ENCODE assay signal across 16 cellular contexts in genomic region chr10:89003344-89003743, GRCh38. TPM values are rescaled to one million over a fixed set of nuclear protein-coding genes. Genes with fewer than 3 reads are reported as not detected.
DNase-seq lines count a peak whose midpoint lies in the region; ATAC-seq and TF ChIP-seq lines count a peak whose summit lies in the region.
"Had no signal": no experiment of that assay in that cellular context is flagged by ENCODE, and none has a peak within 500 bp of the region (broad histone marks: within the 10 kb centered on the region; RNA-seq: fewer than 3 reads in every experiment).

No MANE protein-coding gene starts in this region.

- peak overlapping the region; percentile 68 to 75 for H3K4me3 Mint-ChIP-seq in activated T-cell treated with anti-CD3 and anti-CD28 coated beads, Interleukin-2, amount 50 U/mL, for 72 hours
- peak overlapping the region; percentile 74 for H3K4me3 Mint-ChIP-seq in stimulated activated effector memory CD8-positive, alpha-beta T cell treated with anti-CD3 and anti-CD28 coated beads, Interleukin-12 subunit alpha, Interleukin-12 subunit beta, amount 100 ng/mL, for 72 hours
- H3K4me3 Mint-ChIP-seq in H9: no peak overlapping the region
- H3K4me3 Mint-ChIP-seq: activated naive CD4-positive, alpha-beta T cell treated with anti-CD3 and anti-CD28 coated beads for 36 hours had no signal

- no peak overlapping the region for H2BK20ac ChIP-seq in H9 (ENCODE audit: low read depth, low read length, poor library complexity, severe bottlenecking)

- H3K9me2 ChIP-seq in Karpas-422 (replicated peaks; ENCODE audit: insufficient read depth, low read length): no peaks in the 10 kb centered on the region

- intact Hi-C loops in left ventricle myocardium inferior (cut with micrococcal nuclease): no loop called here

- H2AFZ ChIP-seq in Karpas-422 (ENCODE audit: low read length) (no peak overlapping the region), H9 (ENCODE audit: low read length) (no peak overlapping the region)

- peak overlapping the region; percentile 62 for H3K4me2 ChIP-seq in Karpas-422 (ENCODE audit: low read depth, low read length, poor library complexity, severe bottlenecking)
- no peak overlapping the region for H3K4me2 ChIP-seq in H9 (ENCODE audit: insufficient read depth, insufficient read length, low read length)
- H3K4me2 ChIP-seq: smooth muscle cell had no signal

- H3K79me1 ChIP-seq in H9 (ENCODE audit: insufficient read depth, low read depth, low read length, poor library complexity, severe bottlenecking): no peaks in the 10 kb centered on the region

- H3K36me3 ChIP-seq in Karpas-422 (ENCODE audit: insufficient read depth, low read length) (peaks cover 10% of the 10 kb centered on the region), adipocyte (ENCODE audit: control insufficient read depth, insufficient read depth, low read length, severe bottlenecking) (peaks cover 51% of the 10 kb centered on the region), left ventricle myocardium inferior (peaks cover 13% of the 10 kb centered on the region)

- H3K27ac Mint-ChIP-seq in activated T-cell treated with anti-CD3 and anti-CD28 coated beads, Interleukin-2, amount 50 U/mL, for 72 hours: peak overlapping the region; percentile 97
- H3K27ac Mint-ChIP-seq in stimulated activated effector memory CD8-positive, alpha-beta T cell treated with anti-CD3 and anti-CD28 coated beads, Interleukin-12 subunit alpha, Interleukin-12 subunit beta, amount 100 ng/mL, for 72 hours: no peak overlapping the region
- H3K27ac Mint-ChIP-seq in H9: no peak overlapping the region
- H3K27ac Mint-ChIP-seq: activated naive CD4-positive, alpha-beta T cell treated with anti-CD3 and anti-CD28 coated beads for 36 hours had no signal

- H3K27ac ChIP-seq in Karpas-422 (ENCODE audit: low read length) (peak overlapping the region; percentile 82), left ventricle myocardium inferior (replicated peaks) (no peak overlapping the region), H9 (ENCODE audit: insufficient read length, low read depth, low read length) (no peak overlapping the region)

- no CpG with 5 or more reads among the region's 2 CpGs for WGBS in H9 (ENCODE audit: extremely low coverage, insufficient read length, low lambda C conversion rate)

- no peak overlapping the region for H2BK120ac ChIP-seq in H9 (ENCODE audit: low read depth, low read length, poor library complexity, severe bottlenecking)

- peak; percentile 54 to 57 for ATAC-seq in activated T-cell treated with anti-CD3 and anti-CD28 coated beads, Interleukin-2, amount 50 U/mL, for 72 hours (replicated peaks in 1 of 2)
- ATAC-seq in stimulated activated effector memory CD8-positive, alpha-beta T cell treated with anti-CD3 and anti-CD28 coated beads, Interleukin-12 subunit alpha, Interleukin-12 subunit beta, amount 100 ng/mL, for 72 hours: peak; percentile 73

- H3K14ac ChIP-seq in H9 (ENCODE audit: insufficient read depth, low read length): no peak overlapping the region

- H3K9me3 Mint-ChIP-seq in activated T-cell treated with anti-CD3 and anti-CD28 coated beads, Interleukin-2, amount 50 U/mL, for 72 hours: no peaks in the 10 kb centered on the region
- no peaks in the 10 kb centered on the region for H3K9me3 Mint-ChIP-seq in stimulated activated effector memory CD8-positive, alpha-beta T cell treated with anti-CD3 and anti-CD28 coated beads, Interleukin-12 subunit alpha, Interleukin-12 subunit beta, amount 100 ng/mL, for 72 hours
- H3K9me3 Mint-ChIP-seq in H9: no peaks in the 10 kb centered on the region
- H3K9me3 Mint-ChIP-seq: activated naive CD4-positive, alpha-beta T cell treated with anti-CD3 and anti-CD28 coated beads for 36 hours had no signal

- peaks cover 60% of the 10 kb centered on the region for H3K4me1 Mint-ChIP-seq in activated T-cell treated with anti-CD3 and anti-CD28 coated beads, Interleukin-2, amount 50 U/mL, for 72 hours (ENCODE audit: low read depth)
- peaks cover 60% of the 10 kb centered on the region for H3K4me1 Mint-ChIP-seq in stimulated activated effector memory CD8-positive, alpha-beta T cell treated with anti-CD3 and anti-CD28 coated beads, Interleukin-12 subunit alpha, Interleukin-12 subunit beta, amount 100 ng/mL, for 72 hours
- H3K4me1 Mint-ChIP-seq in H9: peaks cover 11 to 16% of the 10 kb centered on the region in 2 experiments

- H2BK15ac ChIP-seq in H9 (ENCODE audit: low read depth, low read length): no peak overlapping the region

- no peaks in the 10 kb centered on the region for H3K23me2 ChIP-seq in H9 (ENCODE audit: insufficient read length, low read depth, low read length, poor library complexity, severe bottlenecking)

- H2BK5ac ChIP-seq in H9 (ENCODE audit: insufficient read length, low read length): no peak overlapping the region

- no peak overlapping the region for H4K8ac ChIP-seq in H9 (replicated peaks; ENCODE audit: insufficient read length, low read depth, low read length)

- DNase-seq in activated T-cell treated with anti-CD3 and anti-CD28 coated beads, Interleukin-2, amount 50 U/mL, for 72 hours: no peak
- no peak for DNase-seq in activated T-cell treated with anti-CD3 and anti-CD28 coated beads, Interleukin-2, amount 50 U/mL, for 48 hours
- peak; percentile 55 for DNase-seq in Karpas-422
- DNase-seq in adipocyte (ENCODE audit: low read depth): peak; percentile 47
- no peak for DNase-seq in stimulated activated effector memory CD8-positive, alpha-beta T cell treated with anti-CD3 and anti-CD28 coated beads, Interleukin-12 subunit alpha, Interleukin-12 subunit beta, amount 100 ng/mL, for 72 hours (ENCODE audit: low spot score in 2 of 2)
- no peak for DNase-seq in left ventricle myocardium inferior
- no peak for DNase-seq in H9
- DNase-seq in amygdala (lab: John Stamatoyannopoulos, UW): no peak
- DNase-seq: activated naive CD4-positive, alpha-beta T cell treated with anti-CD3 and anti-CD28 coated beads for 36 hours; effector CD4-positive, alpha-beta T cell; NCI-H1436 treated with DMSO at 0.1 percent for 48 hours; NCI-H226; Right ventricle myocardium superior; stimulated activated naive CD4-positive, alpha-beta T cell treated with Interleukin-2 at 50 U/mL for 16 hours; T1000 had no signal

- H3K79me2 ChIP-seq in Karpas-422 (ENCODE audit: low read length) (peaks cover 71% of the 10 kb centered on the region), H9 (ENCODE audit: insufficient read depth, low read length) (no peaks in the 10 kb centered on the region)

- no peak overlapping the region for H2AK5ac ChIP-seq in H9 (ENCODE audit: insufficient read length, low read length)

- H3K9ac ChIP-seq in Karpas-422 (ENCODE audit: low read length): 0 out of 2 replicates have a peak overlapping the region, but pooled peaks have one; percentile 49
- H3K9ac ChIP-seq in adipocyte (ENCODE audit: low read length): no peak overlapping the region
- H3K9ac ChIP-seq in H9 (ENCODE audit: extremely low read depth, insufficient read length, low read length): no peak overlapping the region

- no peaks in the 10 kb centered on the region for H3K27me3 Mint-ChIP-seq in activated T-cell treated with anti-CD3 and anti-CD28 coated beads, Interleukin-2, amount 50 U/mL, for 72 hours (ENCODE audit: low read depth)
- H3K27me3 Mint-ChIP-seq in H9 (ENCODE audit: low read depth): no peaks in the 10 kb centered on the region

- H3K4ac ChIP-seq in H9 (ENCODE audit: low read depth, low read length): no peak overlapping the region

- H3K36me3 Mint-ChIP-seq in activated T-cell treated with anti-CD3 and anti-CD28 coated beads, Interleukin-2, amount 50 U/mL, for 72 hours (ENCODE audit: insufficient read depth in 2 of 2): peaks cover 17 to 38% of the 10 kb centered on the region in 2 donors
- H3K36me3 Mint-ChIP-seq in stimulated activated effector memory CD8-positive, alpha-beta T cell treated with anti-CD3 and anti-CD28 coated beads, Interleukin-12 subunit alpha, Interleukin-12 subunit beta, amount 100 ng/mL, for 72 hours: peaks cover 91% of the 10 kb centered on the region
- H3K36me3 Mint-ChIP-seq in H9 (ENCODE audit: insufficient read depth in 1 of 3, low read depth in 3 of 3): no peaks in the 10 kb centered on the region

- H3K18ac ChIP-seq in H9 (ENCODE audit: insufficient read length, low read depth, low read length): no peak overlapping the region

- TF ChIP-seq CTCF in left ventricle myocardium inferior (IDR thresholded peaks at IDR 0.05; ENCODE audit: borderline replicate concordance): no peak
- no peak for TF ChIP-seq CTCF in H9 (conservative IDR thresholded peaks at IDR 0.05)

- no peak overlapping the region for H4K91ac ChIP-seq in H9 (ENCODE audit: insufficient read length, low read depth, low read length)

- H3K9me3 ChIP-seq in Karpas-422 (ENCODE audit: low read length) (no peaks in the 10 kb centered on the region), adipocyte (ENCODE audit: control insufficient read depth, low read length) (no peaks in the 10 kb centered on the region), left ventricle myocardium inferior (replicated peaks) (no peaks in the 10 kb centered on the region), H9 (ENCODE audit: control insufficient read depth, low read depth, low read length) (no peaks in the 10 kb centered on the region)

- H3K4me3 ChIP-seq in Karpas-422 (ENCODE audit: low read length) (no peak overlapping the region), adipocyte (ENCODE audit: low read length) (no peak overlapping the region), left ventricle myocardium inferior (no peak overlapping the region)
- H3K4me3 ChIP-seq: smooth muscle cell had no signal

- no peak overlapping the region for H3T11ph ChIP-seq in H9 (ENCODE audit: low read length)

- no peaks in the 10 kb centered on the region for H4K20me1 ChIP-seq in Karpas-422 (ENCODE audit: insufficient read depth, low read depth, low read length)
- no peaks in the 10 kb centered on the region for H4K20me1 ChIP-seq in H9 (ENCODE audit: control insufficient read depth, insufficient read depth, insufficient read length)

- H3K23ac ChIP-seq in H9 (ENCODE audit: insufficient read length, low read depth, low read length): no peak overlapping the region

- H3K4me1 ChIP-seq in Karpas-422 (ENCODE audit: low read length) (peaks cover 55% of the 10 kb centered on the region), adipocyte (ENCODE audit: control insufficient read depth, insufficient read depth, low read length) (peaks cover 25% of the 10 kb centered on the region), left ventricle myocardium inferior (peaks cover 52% of the 10 kb centered on the region), H9 (ENCODE audit: insufficient read depth, low read length) (no peaks in the 10 kb centered on the region)

- H4K5ac ChIP-seq in H9 (ENCODE audit: insufficient read length, low read depth, low read length): no peak overlapping the region

- H3K27me3 ChIP-seq in Karpas-422 (ENCODE audit: low read length) (no peaks in the 10 kb centered on the region), adipocyte (replicated peaks; ENCODE audit: control insufficient read depth, insufficient read depth, low read length) (no peaks in the 10 kb centered on the region), left ventricle myocardium inferior (ENCODE audit: low read depth) (no peaks in the 10 kb centered on the region), H9 (ENCODE audit: insufficient read depth, low read length) (no peaks in the 10 kb centered on the region)

- no peak overlapping the region for H3K56ac ChIP-seq in H9 (ENCODE audit: insufficient read length, low read depth, low read length)

- H2BK12ac ChIP-seq in H9 (ENCODE audit: insufficient read length, low read depth, low read length): no peak overlapping the region

RNA-seq across cellular contexts. Expression of gene FAS, which starts 12.7 kb away (rescaled TPM):
- 100 to 1,000 TPM; 111 to 138 TPM for total RNA-seq in activated T-cell treated with anti-CD3 and anti-CD28 coated beads, Interleukin-2, amount 50 U/mL, for 72 hours
- total RNA-seq in Karpas-422 (2014; rRNA removed; shearing (Covaris generic); ENCODE audit: low replicate concordance): 68.5 and 91.9 TPM in 2 replicates
- 3.7 TPM for total RNA-seq in left ventricle myocardium inferior
- total RNA-seq in H9 (2021): 3.0 and 3.1 TPM in 2 replicates

RNA-seq across cellular contexts. Expression of gene ACTA2, which starts 50.8 kb away (rescaled TPM):
- total RNA-seq in activated T-cell treated with anti-CD3 and anti-CD28 coated beads, Interleukin-2, amount 50 U/mL, for 72 hours: 10 to 100 TPM; 60.7 to 76.9 TPM
- 0.61 and 1.3 TPM in 2 replicates for total RNA-seq in Karpas-422 (2014; rRNA removed; shearing (Covaris generic); ENCODE audit: low replicate concordance)
- 89.4 TPM for total RNA-seq in left ventricle myocardium inferior
- total RNA-seq in H9 (2021): 2.3 and 2.4 TPM in 2 replicates

Comparison
In these comparisons a context has a peak if more than half of its experiments do, and no peak if none do; other contexts are left out.
1. DNase-seq: peak in Karpas-422 (single experiment) and adipocyte (single experiment); none in activated T-cell treated with anti-CD3 and anti-CD28 coated beads, Interleukin-2, amount 50 U/mL, for 72 hours (0 of 2), activated T-cell treated with anti-CD3 and anti-CD28 coated beads, Interleukin-2, amount 50 U/mL, for 48 hours (0 of 2), stimulated activated effector memory CD8-positive, alpha-beta T cell treated with anti-CD3 and anti-CD28 coated beads, Interleukin-12 subunit alpha, Interleukin-12 subunit beta, amount 100 ng/mL, for 72 hours (0 of 2), left ventricle myocardium inferior (single experiment), H9 (single experiment) and amygdala (0 of 56).
2. H3K4me3 Mint-ChIP-seq: peak in activated T-cell treated with anti-CD3 and anti-CD28 coated beads, Interleukin-2, amount 50 U/mL, for 72 hours (2 of 2) and stimulated activated effector memory CD8-positive, alpha-beta T cell treated with anti-CD3 and anti-CD28 coated beads, Interleukin-12 subunit alpha, Interleukin-12 subunit beta, amount 100 ng/mL, for 72 hours (single experiment); none in H9 (0 of 2).
3. RNA of gene FAS, which starts 12.7 kb away (total RNA-seq): 111 to 138 TPM in activated T-cell treated with anti-CD3 and anti-CD28 coated beads, Interleukin-2, amount 50 U/mL, for 72 hours and 68.5 to 91.9 TPM in Karpas-422; 3.7 TPM in left ventricle myocardium inferior (single experiment) and 3.0 to 3.1 TPM in H9; every median in the first group is over 10 times any median in the second.
4. RNA of gene ACTA2, which starts 50.8 kb away (total RNA-seq): 89.4 TPM in left ventricle myocardium inferior (single experiment) and 60.7 to 76.9 TPM in activated T-cell treated with anti-CD3 and anti-CD28 coated beads, Interleukin-2, amount 50 U/mL, for 72 hours; 2.3 to 2.4 TPM in H9 and 0.61 to 1.3 TPM in Karpas-422; every median in the first group is over 10 times any median in the second.